Comparison of ENCODE assay signal across 20 cellular contexts in the genomic region with DNA sequence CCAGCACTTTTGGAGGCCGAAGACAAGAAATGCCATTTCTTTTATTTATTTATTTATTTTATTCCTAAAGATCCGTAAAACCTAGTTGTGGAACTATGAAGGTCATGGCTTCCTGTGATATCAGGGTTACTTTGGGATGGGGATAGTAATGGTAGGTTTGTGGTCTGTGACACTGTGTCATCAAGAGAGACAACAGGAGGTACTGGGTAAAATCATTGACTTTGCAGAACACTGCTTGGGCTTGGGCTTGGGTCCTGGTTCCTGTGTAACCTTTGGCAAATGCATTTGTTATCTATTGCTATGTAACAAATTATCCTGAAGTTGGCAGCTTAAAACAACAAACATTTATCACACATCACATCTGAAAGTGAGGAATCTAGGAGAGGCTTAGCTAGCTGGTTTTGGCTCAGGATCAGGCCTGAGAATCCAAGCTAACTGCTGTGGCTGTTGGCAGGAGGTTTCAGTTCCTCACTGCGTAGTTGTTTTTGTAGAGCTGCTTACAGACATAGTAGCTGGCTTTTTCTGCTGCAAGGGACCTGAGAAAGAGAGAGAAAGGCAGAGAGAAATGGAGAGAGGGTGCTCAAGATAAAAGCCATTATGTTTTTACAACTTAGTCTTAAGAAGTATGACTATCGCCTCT.
DNase-seq lines count a peak whose midpoint lies in the region; ATAC-seq and TF ChIP-seq lines count a peak whose summit lies in the region.
"Had no signal": no experiment of that assay in that cellular context is flagged by ENCODE, and none has a peak within 500 bp of the region (broad histone marks: within the 10 kb centered on the region; RNA-seq: fewer than 3 reads in every experiment).

No MANE protein-coding gene starts in this region.

- H3K9me3 Mint-ChIP-seq in HFFc6: peaks cover 12% of the 10 kb centered on the region
- peaks cover 3% of the 10 kb centered on the region for H3K9me3 Mint-ChIP-seq in stimulated activated memory B cell treated with anti-CD40 and anti-IgM and Interleukin-4, amounts not matched to agents 10 μg/mL and 1 μg/mL and 100 μg/mL, for 72 hours
- peaks cover 20% of the 10 kb centered on the region for H3K9me3 Mint-ChIP-seq in CD8-positive, alpha-beta T cell

- no peak overlapping the region for H3K4me3 ChIP-seq in adipocyte (ENCODE audit: low read length)
- H3K4me3 ChIP-seq in CD8-positive, alpha-beta T cell (ENCODE audit: low read depth, low read length): no peak overlapping the region
- H3K4me3 ChIP-seq: ascending aorta, GM23338 had no signal

- no peak overlapping the region for H3K9ac ChIP-seq in adipocyte (ENCODE audit: low read length)
- H3K9ac ChIP-seq: KMS-11 had no signal

- TF ChIP-seq CTCF in HFFc6 (IDR thresholded peaks at IDR 0.05): no peak
- TF ChIP-seq CTCF in CD8-positive, alpha-beta T cell (IDR thresholded peaks at IDR 0.05): no peak

- no peak overlapping the region for H3K27ac Mint-ChIP-seq in HFFc6
- peak overlapping the region; percentile 3 for H3K27ac Mint-ChIP-seq in stimulated activated memory B cell treated with anti-CD40 and anti-IgM and Interleukin-4, amounts not matched to agents 10 μg/mL and 1 μg/mL and 100 μg/mL, for 72 hours
- H3K27ac Mint-ChIP-seq in CD8-positive, alpha-beta T cell: no peak overlapping the region
- H3K27ac Mint-ChIP-seq: activated CD4-positive, alpha-beta T cell treated with anti-CD3 and anti-CD28 coated beads, Interleukin-2, amount 10 ng/mL, durations not matched to agents 7 days and 5 days; activated T-helper 1 cell treated with anti-CD3 and anti-CD28 coated beads, Interleukin-12 subunit alpha, Interleukin-12 subunit beta, Interleukin-2, Interleukin-4 antibody, amounts not matched to agents 30 ng/mL and 10 ng/mL and 1 ng/mL, durations not matched to agents 14 hours and 24 hours and 36 hours; CD4-positive, alpha-beta memory T cell; GM23338; stimulated activated naive CD8-positive, alpha-beta T cell treated with anti-CD3 and anti-CD28 coated beads, Interleukin-15, Interleukin-2, amounts not matched to agents 100 ng/mL and 50 ng/mL, for 24 hours; T-helper 2 cell treated with Interferon-gamma antibody and Interleukin-4, amounts not matched to agents 5 μg/mL and 100 μg/mL, for 36 hours had no signal

- CTCF ChIA-PET in CD8-positive, alpha-beta T cell (lab: Charles Lee): no interaction called here

- ATAC-seq in stimulated activated memory B cell treated with anti-CD40 and anti-IgM and Interleukin-4, amounts not matched to agents 10 μg/mL and 1 μg/mL and 100 μg/mL, for 72 hours: peak; percentile 79
- ATAC-seq in stimulated activated naive CD8-positive, alpha-beta T cell treated with anti-CD3 and anti-CD28 coated beads, Interleukin-15, Interleukin-2, amounts not matched to agents 100 U/mL and 50 U/mL, for 24 hours: no peak
- no peak for ATAC-seq in CD8-positive, alpha-beta T cell
- ATAC-seq: GM23338 had no signal

- intact Hi-C loops in CD8-positive, alpha-beta T cell (cut with DNase I, micrococcal nuclease): no loop called here

- H3K4me3 Mint-ChIP-seq in HFFc6: no peak overlapping the region
- H3K4me3 Mint-ChIP-seq in stimulated activated memory B cell treated with anti-CD40 and anti-IgM and Interleukin-4, amounts not matched to agents 10 μg/mL and 1 μg/mL and 100 μg/mL, for 72 hours: no peak overlapping the region
- no peak overlapping the region for H3K4me3 Mint-ChIP-seq in CD8-positive, alpha-beta T cell
- H3K4me3 Mint-ChIP-seq: activated CD4-positive, alpha-beta T cell treated with anti-CD3 and anti-CD28 coated beads, Interleukin-2, amount 10 ng/mL, durations not matched to agents 7 days and 5 days; activated T-helper 1 cell treated with anti-CD3 and anti-CD28 coated beads, Interleukin-12 subunit alpha, Interleukin-12 subunit beta, Interleukin-2, Interleukin-4 antibody, amounts not matched to agents 30 ng/mL and 10 ng/mL and 1 ng/mL, durations not matched to agents 14 hours and 24 hours and 36 hours; CD4-positive, alpha-beta memory T cell; GM23338; stimulated activated naive CD8-positive, alpha-beta T cell treated with anti-CD3 and anti-CD28 coated beads, Interleukin-15, Interleukin-2, amounts not matched to agents 100 ng/mL and 50 ng/mL, for 24 hours; T-helper 2 cell treated with Interferon-gamma antibody and Interleukin-4, amounts not matched to agents 5 μg/mL and 100 μg/mL, for 36 hours had no signal

- peaks cover 4% of the 10 kb centered on the region for H3K9me3 ChIP-seq in adipocyte (ENCODE audit: control insufficient read depth, low read length)
- no peaks in the 10 kb centered on the region for H3K9me3 ChIP-seq in CD8-positive, alpha-beta T cell (ENCODE audit: low read length)

- H3K27me3 Mint-ChIP-seq in HFFc6 (ENCODE audit: insufficient read depth): no peaks in the 10 kb centered on the region
- H3K27me3 Mint-ChIP-seq in stimulated activated memory B cell treated with anti-CD40 and anti-IgM and Interleukin-4, amounts not matched to agents 10 μg/mL and 1 μg/mL and 100 μg/mL, for 72 hours: no peaks in the 10 kb centered on the region
- no peaks in the 10 kb centered on the region for H3K27me3 Mint-ChIP-seq in CD8-positive, alpha-beta T cell (ENCODE audit: low read depth)
- H3K27me3 Mint-ChIP-seq: activated CD4-positive, alpha-beta T cell treated with anti-CD3 and anti-CD28 coated beads, Interleukin-2, amount 10 ng/mL, durations not matched to agents 7 days and 5 days; CD4-positive, alpha-beta memory T cell; stimulated activated naive CD8-positive, alpha-beta T cell treated with anti-CD3 and anti-CD28 coated beads, Interleukin-15, Interleukin-2, amounts not matched to agents 100 ng/mL and 50 ng/mL, for 24 hours had no signal

- H3K36me3 Mint-ChIP-seq in HFFc6 (ENCODE audit: low read depth): 0 out of 2 replicates have a peak, but pooled peaks cover 9% of the 10 kb centered on the region
- no peaks in the 10 kb centered on the region for H3K36me3 Mint-ChIP-seq in stimulated activated memory B cell treated with anti-CD40 and anti-IgM and Interleukin-4, amounts not matched to agents 10 μg/mL and 1 μg/mL and 100 μg/mL, for 72 hours
- no peaks in the 10 kb centered on the region for H3K36me3 Mint-ChIP-seq in CD8-positive, alpha-beta T cell
- H3K36me3 Mint-ChIP-seq: CD4-positive, alpha-beta memory T cell had no signal

- POLR2A ChIA-PET in CD8-positive, alpha-beta T cell (lab: Charles Lee): no interaction called here

- H3K4me1 Mint-ChIP-seq in HFFc6 (ENCODE audit: low read depth): peaks cover 20% of the 10 kb centered on the region
- H3K4me1 Mint-ChIP-seq in stimulated activated memory B cell treated with anti-CD40 and anti-IgM and Interleukin-4, amounts not matched to agents 10 μg/mL and 1 μg/mL and 100 μg/mL, for 72 hours: peaks cover 14% of the 10 kb centered on the region
- H3K4me1 Mint-ChIP-seq in CD8-positive, alpha-beta T cell (ENCODE audit: low read depth): no peaks in the 10 kb centered on the region
- H3K4me1 Mint-ChIP-seq: activated CD4-positive, alpha-beta T cell treated with anti-CD3 and anti-CD28 coated beads, Interleukin-2, amount 10 ng/mL, durations not matched to agents 7 days and 5 days; CD4-positive, alpha-beta memory T cell; GM23338 had no signal

- no peak overlapping the region for H3K27ac ChIP-seq in CD8-positive, alpha-beta T cell (ENCODE audit: low read depth, low read length)
- H3K27ac ChIP-seq: ascending aorta, KMS-11 had no signal

- DNase-seq in HFFc6 (peak; percentile 14), adipocyte (ENCODE audit: low read depth) (peak; percentile 38), globus pallidus (ENCODE audit: low spot score) (peak; percentile 31), activated T-cell treated with anti-CD3 and anti-CD28 coated beads for 4 hours (no peak), SKM-1 (lab: John Stamatoyannopoulos, UW; ENCODE audit: unreplicated experiment) (no peak)
- no peak for DNase-seq in stimulated activated naive CD8-positive, alpha-beta T cell treated with anti-CD3 and anti-CD28 coated beads, Interleukin-15, Interleukin-2, amounts not matched to agents 100 U/mL and 50 U/mL, for 24 hours
- no peak for DNase-seq in CD8-positive, alpha-beta T cell
- DNase-seq: activated CD4-positive, alpha-beta T cell treated with anti-CD3 and anti-CD28 coated beads, Interleukin-2, amount 10 ng/mL, durations not matched to agents 7 days and 5 days; CD4-positive, alpha-beta memory T cell; kidney glomerular epithelial cell; NCI-H187; NCI-H524 treated with DMSO at 0.1 percent for 48 hours; retina had no signal

- peaks cover 4% of the 10 kb centered on the region for H3K4me1 ChIP-seq in adipocyte (ENCODE audit: control insufficient read depth, insufficient read depth, low read length)
- no peaks in the 10 kb centered on the region for H3K4me1 ChIP-seq in CD8-positive, alpha-beta T cell (ENCODE audit: insufficient read depth, low read length)
- H3K4me1 ChIP-seq: ascending aorta had no signal

- H3K27me3 ChIP-seq in adipocyte (replicated peaks; ENCODE audit: control insufficient read depth, insufficient read depth, low read length): no peaks in the 10 kb centered on the region
- no peaks in the 10 kb centered on the region for H3K27me3 ChIP-seq in CD8-positive, alpha-beta T cell (ENCODE audit: insufficient read depth, low read length)
- H3K27me3 ChIP-seq: ascending aorta had no signal

- H3K36me3 ChIP-seq in adipocyte (ENCODE audit: control insufficient read depth, insufficient read depth, low read length, severe bottlenecking): no peaks in the 10 kb centered on the region
- no peaks in the 10 kb centered on the region for H3K36me3 ChIP-seq in CD8-positive, alpha-beta T cell (ENCODE audit: insufficient read depth, low read length)
- H3K36me3 ChIP-seq: ascending aorta had no signal

Comparison
In these comparisons a context has a peak if more than half of its experiments do, and no peak if none do; other contexts are left out.
1. DNase-seq: peak in HFFc6 (single experiment), adipocyte (single experiment) and globus pallidus (single experiment); none in stimulated activated naive CD8-positive, alpha-beta T cell treated with anti-CD3 and anti-CD28 coated beads, Interleukin-15, Interleukin-2, amounts not matched to agents 100 U/mL and 50 U/mL, for 24 hours (single experiment), activated T-cell treated with anti-CD3 and anti-CD28 coated beads for 4 hours (single experiment), CD8-positive, alpha-beta T cell (0 of 7) and SKM-1 (single experiment).